25 cellular contexts compared by ENCODE assay signal in the genomic region with DNA sequence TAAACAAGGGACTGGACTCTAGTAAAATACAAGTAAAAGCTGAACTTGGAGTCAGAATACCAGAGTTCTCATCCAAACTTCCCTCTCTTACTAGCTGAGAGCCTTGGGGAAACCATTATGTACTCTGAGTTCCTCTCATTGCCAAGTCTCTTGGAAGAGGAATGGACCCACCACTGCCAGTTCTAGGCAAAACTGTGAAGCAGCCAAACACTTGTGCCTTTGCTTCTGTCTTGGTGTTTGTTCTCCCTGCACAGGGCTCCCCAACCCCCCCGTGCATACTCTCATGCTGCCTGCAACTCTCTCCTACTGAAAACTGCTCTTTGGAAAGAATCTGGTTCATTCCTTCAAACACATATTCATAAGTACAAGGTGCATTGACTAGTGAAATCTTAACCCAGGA.
DNase-seq lines count a peak whose midpoint lies in the region; ATAC-seq, FAIRE-seq and TF ChIP-seq lines count a peak whose summit lies in the region.
"Had no signal": no experiment of that assay in that cellular context is flagged by ENCODE, and none has a peak within 500 bp of the region (broad histone marks: within the 10 kb centered on the region; RNA-seq: fewer than 3 reads in every experiment).

No MANE protein-coding gene starts in this region.

- H3K36me3 ChIP-seq in prostate gland (no peaks in the 10 kb centered on the region), aorta (ENCODE audit: control insufficient read depth in 1 of 2, insufficient read depth in 2 of 2, low read length in 1 of 2) (no peaks in the 10 kb centered on the region)
- H3K36me3 ChIP-seq: spleen had no signal

- H3K27ac ChIP-seq in cingulate gyrus (ENCODE audit: low read depth, low read length) (peak overlapping the region; percentile 47), prostate gland (no peak overlapping the region), aorta (ENCODE audit: low read depth in 1 of 2, low read length in 2 of 2) (no peak overlapping the region)
- H3K27ac ChIP-seq: epithelial cell of prostate, SK-N-MC, spleen had no signal

- intact Hi-C loops in prostate gland (cut with DNase I) = no loop called here
- intact Hi-C loops in aorta (cut with DNase I) = no loop called here

- no peak overlapping the region for H3K4me3 ChIP-seq in prostate gland
- no peak overlapping the region for H3K4me3 ChIP-seq in aorta (ENCODE audit: low read length in 2 of 2)
- H3K4me3 ChIP-seq: lung, SK-N-MC, spleen had no signal

- no peak for TF ChIP-seq POLR2A in prostate gland (IDR thresholded peaks at IDR 0.05)

- H3K4me1 ChIP-seq in prostate gland (replicated peaks) (no peaks in the 10 kb centered on the region), aorta (ENCODE audit: control insufficient read depth in 1 of 2, insufficient read depth in 2 of 2, low read length in 2 of 2) (peaks cover 0 to 4% of the 10 kb centered on the region in 2 donors)
- H3K4me1 ChIP-seq: spleen had no signal

- no peak for TF ChIP-seq CTCF in prostate gland (IDR thresholded peaks at IDR 0.05)

- DNase-seq in hypothalamus (lab: John Stamatoyannopoulos, UW) = peak in 34 of 51 donors; percentile 4 to 77 (median 43)
- DNase-seq in prostate gland (ENCODE audit: low spot score) = peak; percentile 28
- DNase-seq in aorta = peak in 1 of 2 donors; percentile 54
- DNase-seq in germinal center (ENCODE audit: low spot score) = no peak
- no peak for DNase-seq in activated CD4-positive, alpha-beta T cell treated with anti-CD3 and anti-CD28 coated beads for 1 hour
- DNase-seq in RCC 7860 (ENCODE audit: low spot score) = no peak
- DNase-seq: activated CD4-positive, alpha-beta T cell treated with anti-CD3 and anti-CD28 coated beads for 4 hours; activated naive CD4-positive, alpha-beta T cell treated with anti-CD3 and anti-CD28 coated beads for 36 hours; activated T-cell treated with anti-CD3 and anti-CD28 coated beads, Interleukin-2, amount 50 U/mL, for 48 hours; amniotic stem cell; CD4-positive, CD25-positive, alpha-beta regulatory T cell; central memory CD4-positive, alpha-beta T cell; HCEC 1CT; immature natural killer cell; NCI-H1092; NCI-H187 treated with DMSO at 0.1 percent for 48 hours; NCI-H526 treated with DMSO at 0.1 percent for 48 hours; spleen; stimulated activated CD4-positive, alpha-beta T cell treated with anti-CD3 and anti-CD28 coated beads, Interleukin-2, amount 100 ng/mL, for 48 hours had no signal

- ATAC-seq in aorta (ENCODE audit: low FRiP score) = peak; percentile 86
- ATAC-seq: stimulated activated memory B cell treated with anti-CD40 and anti-IgM and Interleukin-4, amounts not matched to agents 10 μg/mL and 1 μg/mL and 100 μg/mL, for 72 hours had no signal

- H3K9me3 ChIP-seq in prostate gland (no peaks in the 10 kb centered on the region), aorta (ENCODE audit: control insufficient read depth, low read length) (no peaks in the 10 kb centered on the region)

- 8% methylated on average over 1 of the region's 1 CpG for WGBS in prostate gland
- WGBS in aorta, 2 donors = 4 to 5% methylated on average over 1 of the region's 1 CpG

- FAIRE-seq in RCC 7860 (lab: Jason Lieb, UNC) = no peak
- FAIRE-seq: D721Med had no signal

- H3K27me3 ChIP-seq in prostate gland (replicated peaks; ENCODE audit: insufficient read depth) = no peaks in the 10 kb centered on the region
- no peaks in the 10 kb centered on the region for H3K27me3 ChIP-seq in aorta (ENCODE audit: control insufficient read depth in 1 of 2, insufficient read depth in 2 of 2, low read length in 1 of 2)
- H3K27me3 ChIP-seq: spleen had no signal

Comparison
In these comparisons a context has a peak if more than half of its experiments do, and no peak if none do; other contexts are left out.
1. DNase-seq: peak in hypothalamus (34 of 51) and prostate gland (single experiment); none in germinal center (single experiment), activated CD4-positive, alpha-beta T cell treated with anti-CD3 and anti-CD28 coated beads for 1 hour (single experiment) and RCC 7860 (single experiment).